1 cellular context compared by ENCODE assay signal in genomic region chr4:78908974-78909373, GRCh38. TPM values are rescaled to one million over a fixed set of nuclear protein-coding genes. Genes with fewer than 3 reads are reported as not detected.
A peak's percentile ranks its signal among the peaks of the same experiment; 100 is the strongest.
DNase-seq lines count a peak whose midpoint lies in the region; ATAC-seq and TF ChIP-seq lines count a peak whose summit lies in the region.
"Not testable (repeated sequence)": the region's sequence is repeated elsewhere in the genome, so short reads cannot be mapped to it uniquely, and the experiment has no call there.

No MANE protein-coding gene starts in this region.

- intact Hi-C loops in psoas muscle (cut with DNase I), result not testable (repeated sequence)

- not testable (repeated sequence) for DNase-seq in psoas muscle

- 44 to 73% (median 48%) methylated on average over 6 of the region's 6 CpGs for WGBS in psoas muscle, 3 donors

- H3K27me3 ChIP-seq in psoas muscle (ENCODE audit: insufficient read depth in 3 of 3, low read length in 2 of 3), result not testable (repeated sequence)

- H3K4me1 ChIP-seq in psoas muscle, result not testable (repeated sequence)

- H3K4me3 ChIP-seq in psoas muscle, result not testable (repeated sequence)

- peaks cover 3 to 17% of the 10 kb centered on the region in 2 donors for H3K36me3 ChIP-seq in psoas muscle (ENCODE audit: insufficient read depth in 1 of 2, low read depth in 1 of 2)

- not testable (repeated sequence) for H3K9me3 ChIP-seq in psoas muscle

- not testable (repeated sequence) for H3K27ac ChIP-seq in psoas muscle

- ATAC-seq in psoas muscle, result peak in 3 of 4 donors; percentile 30 to 55 (median 52)

- TF ChIP-seq CTCF in psoas muscle (IDR thresholded peaks at IDR 0.05), result not testable (repeated sequence)

RNA-seq across cellular contexts. Expression of gene PAQR3, which starts 30.3 kb away (rescaled TPM):
- total RNA-seq in psoas muscle, result 10 to 100 TPM in 1 of 4 donors, 1 to 10 TPM in 3; 5.7 to 10.7 (median 6.6) TPM
- polyA plus RNA-seq in psoas muscle, result 1 to 10 TPM; 3.9 to 8.5 (median 4.5) TPM
